Comparison of ENCODE assay signal across 19 cellular contexts in the genomic region with DNA sequence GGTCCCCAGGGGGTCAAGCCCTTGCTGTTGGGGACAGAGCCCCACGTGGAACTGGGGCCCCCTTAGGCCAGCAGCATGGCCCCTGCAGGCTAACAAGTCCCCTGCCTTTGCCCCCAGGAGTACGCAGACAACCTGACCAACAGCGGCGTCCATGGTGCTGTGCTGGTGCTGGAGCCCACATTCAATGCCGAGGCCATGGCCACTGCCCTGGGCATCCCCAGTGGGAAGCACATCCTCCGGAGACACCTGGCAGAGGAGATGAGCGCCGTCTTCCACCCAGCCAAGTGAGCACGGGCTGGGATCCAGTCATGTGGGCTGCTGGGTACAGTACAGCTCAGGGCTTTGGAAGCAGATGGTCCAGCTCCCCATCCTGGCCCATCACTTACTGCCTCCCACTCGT. TPM values are rescaled to one million over a fixed set of nuclear protein-coding genes. Genes with fewer than 3 reads are reported as not detected.
DNase-seq lines count a peak whose midpoint lies in the region; ATAC-seq and TF ChIP-seq lines count a peak whose summit lies in the region.
"Had no signal": no experiment of that assay in that cellular context is flagged by ENCODE, and none has a peak within 500 bp of the region (broad histone marks: within the 10 kb centered on the region; RNA-seq: fewer than 3 reads in every experiment).

No MANE protein-coding gene starts in this region.

- peaks cover 9% of the 10 kb centered on the region for H3K27me3 ChIP-seq in effector memory CD4-positive, alpha-beta T cell (replicated peaks; ENCODE audit: control insufficient read depth, insufficient read depth, low read length, poor library complexity, severe bottlenecking)
- H3K27me3 ChIP-seq: BLaER1 treated with 17β-estradiol and CSF1 and Interleukin-3, amounts not matched to agents 10 nM and 100 nM had no signal

- H3K36me3 ChIP-seq in effector memory CD4-positive, alpha-beta T cell (ENCODE audit: control insufficient read depth, insufficient read depth, low read length), result no peaks in the 10 kb centered on the region
- H3K36me3 ChIP-seq: BLaER1 treated with 17β-estradiol and CSF1 and Interleukin-3, amounts not matched to agents 10 nM and 100 nM had no signal

- no peaks in the 10 kb centered on the region for H3K36me3 Mint-ChIP-seq in natural killer cell treated with Interleukin-12 subunit alpha and Interleukin-12 subunit beta and Interleukin-15 and Interleukin-18, amount 100 ng/mL, for 72 hours
- no peaks in the 10 kb centered on the region for H3K36me3 Mint-ChIP-seq in natural killer cell
- H3K36me3 Mint-ChIP-seq: CD8-positive, alpha-beta T cell had no signal

- DNase-seq in activated effector memory CD4-positive, alpha-beta T cell treated with anti-CD3 and anti-CD28 coated beads, Interleukin-2, amount 50 U/mL, for 16 hours, result peak; percentile 45
- DNase-seq in activated effector memory CD4-positive, alpha-beta T cell treated with Interleukin-2 at 50 U/mL for 16 hours, result no peak
- peak; percentile 37 for DNase-seq in natural killer cell treated with Interleukin-12 subunit alpha and Interleukin-12 subunit beta and Interleukin-15 and Interleukin-18, amount 100 ng/mL, for 72 hours (ENCODE audit: low spot score)
- DNase-seq in natural killer cell (no peak), posterior vena cava (ENCODE audit: low spot score) (peak; percentile 65)
- no peak for DNase-seq in effector memory CD4-positive, alpha-beta T cell
- DNase-seq: AML-193; Caco-2; Calu3; CD4-positive, alpha-beta T cell; CD8-positive, alpha-beta T cell; DMS79 treated with DMSO at 0.1 percent for 48 hours; GDM1 had no signal

- no peaks in the 10 kb centered on the region for H3K9me3 Mint-ChIP-seq in natural killer cell treated with Interleukin-12 subunit alpha and Interleukin-12 subunit beta and Interleukin-15 and Interleukin-18, amount 100 ng/mL, for 72 hours
- H3K9me3 Mint-ChIP-seq in natural killer cell, result no peaks in the 10 kb centered on the region
- H3K9me3 Mint-ChIP-seq: CD4-positive, alpha-beta T cell; CD8-positive, alpha-beta T cell had no signal

- H3K4me3 Mint-ChIP-seq in natural killer cell treated with Interleukin-12 subunit alpha and Interleukin-12 subunit beta and Interleukin-15 and Interleukin-18, amount 100 ng/mL, for 72 hours, result no peak overlapping the region
- H3K4me3 Mint-ChIP-seq in natural killer cell, result no peak overlapping the region
- H3K4me3 Mint-ChIP-seq: B cell; CD4-positive, alpha-beta T cell; CD8-positive, alpha-beta T cell had no signal

- H3K4me1 Mint-ChIP-seq in natural killer cell treated with Interleukin-12 subunit alpha and Interleukin-12 subunit beta and Interleukin-15 and Interleukin-18, amount 100 ng/mL, for 72 hours (ENCODE audit: low read depth in 2 of 2), result peaks cover 16 to 25% of the 10 kb centered on the region in 2 donors
- H3K4me1 Mint-ChIP-seq in natural killer cell, result peaks cover 24 to 26% of the 10 kb centered on the region in 2 donors

- H3K4me3 ChIP-seq in effector memory CD4-positive, alpha-beta T cell (ENCODE audit: insufficient read depth, low read depth, low read length, poor library complexity, severe bottlenecking), result no peak overlapping the region
- H3K4me3 ChIP-seq: A549; BLaER1 treated with 17β-estradiol and CSF1 and Interleukin-3, amounts not matched to agents 10 nM and 100 nM; GM12878 had no signal

- intact Hi-C loops in natural killer cell (cut with micrococcal nuclease) (loop anchor here (5.0 kb wide), 1 partner anchor 322 kb away; no protein-coding TSS in a partner anchor), posterior vena cava (cut with DNase I) (no loop called here)

- ATAC-seq in natural killer cell treated with Interleukin-12 subunit alpha and Interleukin-12 subunit beta and Interleukin-15 and Interleukin-18, amount 100 ng/mL, for 72 hours, result no peak
- ATAC-seq in natural killer cell, result no peak
- ATAC-seq: A549; CD8-positive, alpha-beta T cell; GM12878 had no signal

- H3K9me3 ChIP-seq in effector memory CD4-positive, alpha-beta T cell (ENCODE audit: control insufficient read depth, low read length), result no peaks in the 10 kb centered on the region
- H3K9me3 ChIP-seq: A549, Caco-2 had no signal

- no peak for TF ChIP-seq CTCF in natural killer cell (IDR thresholded peaks at IDR 0.05)

- no peak overlapping the region for H3K27ac Mint-ChIP-seq in natural killer cell treated with Interleukin-12 subunit alpha and Interleukin-12 subunit beta and Interleukin-15 and Interleukin-18, amount 100 ng/mL, for 72 hours
- H3K27ac Mint-ChIP-seq in natural killer cell, result no peak overlapping the region
- H3K27ac Mint-ChIP-seq: B cell; CD4-positive, alpha-beta T cell; CD8-positive, alpha-beta T cell had no signal

- peaks cover 21 to 25% of the 10 kb centered on the region in 2 donors for H3K27me3 Mint-ChIP-seq in natural killer cell treated with Interleukin-12 subunit alpha and Interleukin-12 subunit beta and Interleukin-15 and Interleukin-18, amount 100 ng/mL, for 72 hours
- peaks cover 16 to 32% of the 10 kb centered on the region in 2 donors for H3K27me3 Mint-ChIP-seq in natural killer cell (ENCODE audit: low read depth in 2 of 2)

- H3K27ac ChIP-seq in effector memory CD4-positive, alpha-beta T cell (ENCODE audit: insufficient read depth, low read length, poor library complexity, severe bottlenecking), result no peak overlapping the region
- H3K27ac ChIP-seq: 22Rv1; A549; BLaER1 treated with 17β-estradiol and CSF1 and Interleukin-3, amounts not matched to agents 10 nM and 100 nM; C4-2B had no signal

- no peaks in the 10 kb centered on the region for H3K4me1 ChIP-seq in effector memory CD4-positive, alpha-beta T cell (ENCODE audit: control insufficient read depth, insufficient read depth, low read length, poor library complexity, severe bottlenecking)
- H3K4me1 ChIP-seq: A549 had no signal

RNA-seq across cellular contexts. Expression of a gene that starts 49.6 kb away (rescaled TPM):
- total RNA-seq in natural killer cell treated with Interleukin-12 subunit alpha and Interleukin-12 subunit beta and Interleukin-15 and Interleukin-18, amount 100 ng/mL, for 72 hours, result not detected
- total RNA-seq in natural killer cell (not detected), posterior vena cava (1 to 10 TPM; 4.3 to 6.4 TPM)
- total RNA-seq: CD4-positive, alpha-beta T cell; CD8-positive, alpha-beta T cell had no signal

Comparison
In these comparisons a context has a peak if more than half of its experiments do, and no peak if none do; other contexts are left out.
1. DNase-seq: peak in activated effector memory CD4-positive, alpha-beta T cell treated with anti-CD3 and anti-CD28 coated beads, Interleukin-2, amount 50 U/mL, for 16 hours (single experiment), natural killer cell treated with Interleukin-12 subunit alpha and Interleukin-12 subunit beta and Interleukin-15 and Interleukin-18, amount 100 ng/mL, for 72 hours (single experiment) and posterior vena cava (single experiment); none in activated effector memory CD4-positive, alpha-beta T cell treated with Interleukin-2 at 50 U/mL for 16 hours (single experiment), natural killer cell (single experiment) and effector memory CD4-positive, alpha-beta T cell (0 of 3).
2. RNA of a gene that starts 49.6 kb away (total RNA-seq): 4.3 to 6.4 TPM in posterior vena cava; not detected in natural killer cell and not detected in natural killer cell treated with Interleukin-12 subunit alpha and Interleukin-12 subunit beta and Interleukin-15 and Interleukin-18, amount 100 ng/mL, for 72 hours; every median in the first group is over 4 times any median in the second.